ENCODE assay signal across 12 cellular contexts in the genomic region with DNA sequence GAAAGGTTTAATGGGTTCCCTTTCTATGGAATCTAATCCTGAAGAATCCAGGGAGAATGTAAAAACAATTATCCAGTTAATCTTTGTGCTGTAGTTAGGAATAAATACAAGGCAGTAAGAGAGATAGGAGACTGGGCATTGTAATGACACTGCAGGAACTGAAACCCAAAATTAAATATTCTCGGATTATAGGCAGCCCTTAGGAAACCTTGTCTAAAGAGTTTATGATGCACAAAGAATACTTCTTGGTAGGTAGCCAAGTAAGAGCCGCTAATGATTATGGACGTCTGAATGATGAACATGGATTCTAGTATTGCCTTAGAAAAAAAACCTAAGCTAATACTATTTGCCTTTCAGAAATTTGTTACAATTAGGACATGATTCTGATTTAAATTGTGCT.
DNase-seq lines count a peak whose midpoint lies in the region; ATAC-seq, FAIRE-seq and TF ChIP-seq lines count a peak whose summit lies in the region.
"Had no signal": no experiment of that assay in that cellular context is flagged by ENCODE, and none has a peak within 500 bp of the region (broad histone marks: within the 10 kb centered on the region; RNA-seq: fewer than 3 reads in every experiment).

No MANE protein-coding gene starts in this region.

- peak overlapping the region; percentile 60 for H3K4me3 Mint-ChIP-seq in osteocyte (ENCODE audit: unreplicated experiment)
- H3K4me3 Mint-ChIP-seq: activated naive CD8-positive, alpha-beta T cell treated with anti-CD3 and anti-CD28 coated beads, Interleukin-2, amount 50 U/mL, for 24 hours; T-helper 17 cell had no signal

- FAIRE-seq in endometrium (lab: Jason Lieb, UNC): peak; percentile 46

- H3K27me3 Mint-ChIP-seq in osteocyte (ENCODE audit: unreplicated experiment): no peaks in the 10 kb centered on the region

- H3K36me3 Mint-ChIP-seq in osteocyte (ENCODE audit: unreplicated experiment): no peaks in the 10 kb centered on the region

- H3K4me1 Mint-ChIP-seq in osteocyte (ENCODE audit: unreplicated experiment): peaks cover 63% of the 10 kb centered on the region
- H3K4me1 Mint-ChIP-seq: activated naive CD8-positive, alpha-beta T cell treated with anti-CD3 and anti-CD28 coated beads, Interleukin-2, amount 50 U/mL, for 24 hours; T-helper 17 cell had no signal

- no peak for TF ChIP-seq CTCF in osteocyte (IDR thresholded peaks at IDR 0.05)

- no peak for ATAC-seq in HG03469 (IDR thresholded peaks at IDR 0.05; ENCODE audit: unreplicated experiment)
- ATAC-seq: activated naive CD8-positive, alpha-beta T cell treated with anti-CD3 and anti-CD28 coated beads, Interleukin-2, amount 50 U/mL, for 24 hours; T-helper 17 cell had no signal

- peak; percentile 80 for DNase-seq in NCI-H510A treated with DMSO at 0.1 percent for 48 hours (lab: John Stamatoyannopoulos, UW)
- DNase-seq in NCI-H510A (lab: John Stamatoyannopoulos, UW): no peak
- peak; percentile 68 for DNase-seq in NCI-H345 treated with DMSO at 0.1 percent for 48 hours (lab: John Stamatoyannopoulos, UW; ENCODE audit: unreplicated experiment)
- no peak for DNase-seq in osteocyte (ENCODE audit: extremely low spot score, unreplicated experiment)
- no peak for DNase-seq in LoVo (ENCODE audit: low spot score)
- DNase-seq in stimulated activated CD4-positive, alpha-beta T cell treated with anti-CD3 and anti-CD28 coated beads, Interleukin-15, amount 100 ng/mL, for 24 hours: no peak
- DNase-seq: activated CD4-positive, CD25-positive, alpha-beta regulatory T cell; activated naive CD8-positive, alpha-beta T cell treated with anti-CD3 and anti-CD28 coated beads, Interleukin-2, amount 50 U/mL, for 24 hours; effector CD4-positive, alpha-beta T cell; T-helper 17 cell had no signal

- peak overlapping the region; percentile 90 for H3K27ac Mint-ChIP-seq in osteocyte (ENCODE audit: unreplicated experiment)
- H3K27ac Mint-ChIP-seq: activated naive CD8-positive, alpha-beta T cell treated with anti-CD3 and anti-CD28 coated beads, Interleukin-2, amount 50 U/mL, for 24 hours; T-helper 17 cell had no signal

- H3K9me3 Mint-ChIP-seq in osteocyte (ENCODE audit: unreplicated experiment): no peaks in the 10 kb centered on the region
- H3K9me3 Mint-ChIP-seq: activated naive CD8-positive, alpha-beta T cell treated with anti-CD3 and anti-CD28 coated beads, Interleukin-2, amount 50 U/mL, for 24 hours had no signal

Comparison
In these comparisons a context has a peak if more than half of its experiments do, and no peak if none do; other contexts are left out.
1. DNase-seq: peak in NCI-H510A treated with DMSO at 0.1 percent for 48 hours (single experiment) and NCI-H345 treated with DMSO at 0.1 percent for 48 hours (single experiment); none in NCI-H510A (single experiment), osteocyte (single experiment), LoVo (single experiment) and stimulated activated CD4-positive, alpha-beta T cell treated with anti-CD3 and anti-CD28 coated beads, Interleukin-15, amount 100 ng/mL, for 24 hours (single experiment).